2 cellular contexts compared by ENCODE assay signal in genomic region chrX:23483396-23483795, GRCh38.
TF ChIP-seq lines count a peak whose summit lies in the region.

No MANE protein-coding gene starts in this region.

TF ChIP-seq in GM23338, 12 proteins besides CTCF, POLR2A, EP300 and RAD21 (continued from another document):
- TF ChIP-seq, protein P1, sequence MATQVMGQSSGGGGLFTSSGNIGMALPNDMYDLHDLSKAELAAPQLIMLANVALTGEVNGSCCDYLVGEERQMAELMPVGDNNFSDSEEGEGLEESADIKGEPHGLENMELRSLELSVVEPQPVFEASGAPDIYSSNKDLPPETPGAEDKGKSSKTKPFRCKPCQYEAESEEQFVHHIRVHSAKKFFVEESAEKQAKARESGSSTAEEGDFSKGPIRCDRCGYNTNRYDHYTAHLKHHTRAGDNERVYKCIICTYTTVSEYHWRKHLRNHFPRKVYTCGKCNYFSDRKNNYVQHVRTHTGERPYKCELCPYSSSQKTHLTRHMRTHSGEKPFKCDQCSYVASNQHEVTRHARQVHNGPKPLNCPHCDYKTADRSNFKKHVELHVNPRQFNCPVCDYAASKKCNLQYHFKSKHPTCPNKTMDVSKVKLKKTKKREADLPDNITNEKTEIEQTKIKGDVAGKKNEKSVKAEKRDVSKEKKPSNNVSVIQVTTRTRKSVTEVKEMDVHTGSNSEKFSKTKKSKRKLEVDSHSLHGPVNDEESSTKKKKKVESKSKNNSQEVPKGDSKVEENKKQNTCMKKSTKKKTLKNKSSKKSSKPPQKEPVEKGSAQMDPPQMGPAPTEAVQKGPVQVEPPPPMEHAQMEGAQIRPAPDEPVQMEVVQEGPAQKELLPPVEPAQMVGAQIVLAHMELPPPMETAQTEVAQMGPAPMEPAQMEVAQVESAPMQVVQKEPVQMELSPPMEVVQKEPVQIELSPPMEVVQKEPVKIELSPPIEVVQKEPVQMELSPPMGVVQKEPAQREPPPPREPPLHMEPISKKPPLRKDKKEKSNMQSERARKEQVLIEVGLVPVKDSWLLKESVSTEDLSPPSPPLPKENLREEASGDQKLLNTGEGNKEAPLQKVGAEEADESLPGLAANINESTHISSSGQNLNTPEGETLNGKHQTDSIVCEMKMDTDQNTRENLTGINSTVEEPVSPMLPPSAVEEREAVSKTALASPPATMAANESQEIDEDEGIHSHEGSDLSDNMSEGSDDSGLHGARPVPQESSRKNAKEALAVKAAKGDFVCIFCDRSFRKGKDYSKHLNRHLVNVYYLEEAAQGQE (IDR thresholded peaks at IDR 0.05; ENCODE audit: unreplicated experiment) = no peak
- TF ChIP-seq EZH2 (IDR thresholded peaks at IDR 0.05; ENCODE audit: low read depth, unreplicated experiment) (no peak), ZNF462 (CRISPR knock-in tag; IDR thresholded peaks at IDR 0.05) (no peak), STAT1 (IDR thresholded peaks at IDR 0.05; ENCODE audit: unreplicated experiment) (no peak), NANOG (IDR thresholded peaks at IDR 0.05; ENCODE audit: borderline replicate concordance) (no peak), EZH2phosphoT487 (IDR thresholded peaks at IDR 0.05; ENCODE audit: unreplicated experiment) (no peak), POLR2AphosphoS5 (IDR thresholded peaks at IDR 0.05; ENCODE audit: low read depth) (no peak), CREB1 (CRISPR knock-in tag; IDR thresholded peaks at IDR 0.05; ENCODE audit: low read depth) (no peak)

TF ChIP-seq in SK-N-SH, 30 proteins besides CTCF, POLR2A, EP300 and RAD21 (continued from another document):
- TF ChIP-seq, protein P2, sequence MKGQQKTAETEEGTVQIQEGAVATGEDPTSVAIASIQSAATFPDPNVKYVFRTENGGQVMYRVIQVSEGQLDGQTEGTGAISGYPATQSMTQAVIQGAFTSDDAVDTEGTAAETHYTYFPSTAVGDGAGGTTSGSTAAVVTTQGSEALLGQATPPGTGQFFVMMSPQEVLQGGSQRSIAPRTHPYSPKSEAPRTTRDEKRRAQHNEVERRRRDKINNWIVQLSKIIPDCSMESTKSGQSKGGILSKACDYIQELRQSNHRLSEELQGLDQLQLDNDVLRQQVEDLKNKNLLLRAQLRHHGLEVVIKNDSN (IDR thresholded peaks at IDR 0.05; ENCODE audit: borderline replicate concordance, low read depth) = no peak
